Comparison of ENCODE assay signal across 23 cellular contexts in genomic region chr17:31249742-31250141, GRCh38. TPM values are rescaled to one million over a fixed set of nuclear protein-coding genes. Genes with fewer than 3 reads are reported as not detected.
DNase-seq lines count a peak whose midpoint lies in the region; ATAC-seq, FAIRE-seq and TF ChIP-seq lines count a peak whose summit lies in the region.
"Had no signal": no experiment of that assay in that cellular context is flagged by ENCODE, and none has a peak within 500 bp of the region (broad histone marks: within the 10 kb centered on the region; RNA-seq: fewer than 3 reads in every experiment).

No MANE protein-coding gene starts in this region.

- WGBS in right cardiac atrium = 75% methylated on average over 4 of the region's 4 CpGs

- TF ChIP-seq CTCF in left ventricle myocardium inferior (IDR thresholded peaks at IDR 0.05; ENCODE audit: borderline replicate concordance) = no peak

- no peaks in the 10 kb centered on the region for H3K27me3 Mint-ChIP-seq in naive thymus-derived CD4-positive, alpha-beta T cell

- H3K27me3 ChIP-seq in left ventricle myocardium inferior (ENCODE audit: low read depth) = no peaks in the 10 kb centered on the region
- no peaks in the 10 kb centered on the region for H3K27me3 ChIP-seq in right cardiac atrium (ENCODE audit: control insufficient read depth, insufficient read depth)
- H3K27me3 ChIP-seq in naive thymus-derived CD4-positive, alpha-beta T cell (ENCODE audit: control insufficient read depth in 2 of 2, insufficient read depth in 2 of 2, low read length in 2 of 2) = no peaks in the 10 kb centered on the region
- H3K27me3 ChIP-seq: MG63, pancreas, thyroid gland had no signal

- CTCF ChIA-PET in naive thymus-derived CD4-positive, alpha-beta T cell (lab: Charles Lee) = interaction anchor here (1.0 kb wide), 1 partner anchor 12 kb away, joined by 3 read pairs; no protein-coding TSS in a partner anchor

- H3K36me3 ChIP-seq in left ventricle myocardium inferior = peaks cover 40% of the 10 kb centered on the region
- H3K36me3 ChIP-seq in naive thymus-derived CD4-positive, alpha-beta T cell (ENCODE audit: control insufficient read depth in 2 of 3, insufficient read depth in 3 of 3, low read length in 3 of 3) = no peaks in the 10 kb centered on the region

- DNase-seq in left ventricle myocardium inferior (no peak), right cardiac atrium (no peak), NCI-H2171 (lab: John Stamatoyannopoulos, UW) (no peak)
- DNase-seq in naive thymus-derived CD4-positive, alpha-beta T cell = no peak
- no peak for DNase-seq in stimulated activated CD4-positive, alpha-beta T cell treated with anti-CD3 and anti-CD28 coated beads, Interleukin-1b, Interleukin-23, amount 100 ng/mL, for 48 hours
- DNase-seq in stimulated activated effector memory CD8-positive, alpha-beta T cell treated with anti-CD3 and anti-CD28 coated beads, Interleukin-12 subunit alpha, Interleukin-12 subunit beta, amount 100 ng/mL, for 72 hours (ENCODE audit: low spot score in 2 of 2) = no peak
- DNase-seq: activated CD4-positive, CD25-positive, alpha-beta regulatory T cell treated with anti-CD3 and anti-CD28 coated beads, Interleukin-2, amount 50 U/mL, for 72 hours; activated gamma-delta T cell; amniotic stem cell; CD8-positive, alpha-beta T cell; DMS79; left colon; MG63; NCI-H187; NCI-H446; pancreas; thyroid gland had no signal

- H3K27ac Mint-ChIP-seq in naive thymus-derived CD4-positive, alpha-beta T cell = no peak overlapping the region
- H3K27ac Mint-ChIP-seq in stimulated activated effector memory CD8-positive, alpha-beta T cell treated with anti-CD3 and anti-CD28 coated beads, Interleukin-12 subunit alpha, Interleukin-12 subunit beta, amount 100 ng/mL, for 72 hours = no peak overlapping the region
- H3K27ac Mint-ChIP-seq: CD8-positive, alpha-beta T cell; T-helper 1 cell treated with Interleukin-12 subunit alpha and Interleukin-12 subunit beta and Interleukin-4 antibody, amounts not matched to agents 30 μg/mL and 1 μg/mL, for 36 hours had no signal

- POLR2A ChIA-PET in naive thymus-derived CD4-positive, alpha-beta T cell (lab: Charles Lee) = no interaction called here

- no peak overlapping the region for H3K4me3 ChIP-seq in left ventricle myocardium inferior
- no peak overlapping the region for H3K4me3 ChIP-seq in right cardiac atrium (ENCODE audit: low read length)
- H3K4me3 ChIP-seq in naive thymus-derived CD4-positive, alpha-beta T cell (ENCODE audit: low read length) = no peak overlapping the region
- H3K4me3 ChIP-seq: MG63, pancreas, thyroid gland had no signal

- intact Hi-C loops in left ventricle myocardium inferior (cut with micrococcal nuclease) (no loop called here), right cardiac atrium (cut with DNase I) (no loop called here)
- intact Hi-C loops in naive thymus-derived CD4-positive, alpha-beta T cell (cut with micrococcal nuclease) = no loop called here

- H3K9me3 ChIP-seq in left ventricle myocardium inferior (replicated peaks) (no peaks in the 10 kb centered on the region), right cardiac atrium (ENCODE audit: control insufficient read depth, low read length) (no peaks in the 10 kb centered on the region)
- H3K9me3 ChIP-seq in naive thymus-derived CD4-positive, alpha-beta T cell (ENCODE audit: control insufficient read depth in 2 of 3, low read length in 3 of 3) = no peaks in the 10 kb centered on the region
- H3K9me3 ChIP-seq: MG63, pancreas, thyroid gland had no signal

- no peak overlapping the region for H3K4me3 Mint-ChIP-seq in naive thymus-derived CD4-positive, alpha-beta T cell
- no peak overlapping the region for H3K4me3 Mint-ChIP-seq in stimulated activated effector memory CD8-positive, alpha-beta T cell treated with anti-CD3 and anti-CD28 coated beads, Interleukin-12 subunit alpha, Interleukin-12 subunit beta, amount 100 ng/mL, for 72 hours
- H3K4me3 Mint-ChIP-seq: CD8-positive, alpha-beta T cell; T-helper 1 cell treated with Interleukin-12 subunit alpha and Interleukin-12 subunit beta and Interleukin-4 antibody, amounts not matched to agents 30 μg/mL and 1 μg/mL, for 36 hours had no signal

- peaks cover 0 to 24% (median 4%) of the 10 kb centered on the region in 5 donors for H3K36me3 Mint-ChIP-seq in naive thymus-derived CD4-positive, alpha-beta T cell
- H3K36me3 Mint-ChIP-seq in stimulated activated effector memory CD8-positive, alpha-beta T cell treated with anti-CD3 and anti-CD28 coated beads, Interleukin-12 subunit alpha, Interleukin-12 subunit beta, amount 100 ng/mL, for 72 hours = peaks cover 5% of the 10 kb centered on the region

- peak; percentile 9 for FAIRE-seq in islet of Langerhans (lab: Jason Lieb, UNC)
- FAIRE-seq: A204.1, colon, pancreas had no signal

- no peak for ATAC-seq in right cardiac atrium
- ATAC-seq in naive thymus-derived CD4-positive, alpha-beta T cell = no peak
- ATAC-seq in stimulated activated effector memory CD8-positive, alpha-beta T cell treated with anti-CD3 and anti-CD28 coated beads, Interleukin-12 subunit alpha, Interleukin-12 subunit beta, amount 100 ng/mL, for 72 hours = no peak
- ATAC-seq: CD8-positive, alpha-beta T cell; left colon; pancreas; Right ventricle myocardium inferior had no signal

- peaks cover 0 to 3% (median 0%) of the 10 kb centered on the region in 7 donors for H3K4me1 Mint-ChIP-seq in naive thymus-derived CD4-positive, alpha-beta T cell
- H3K4me1 Mint-ChIP-seq in stimulated activated effector memory CD8-positive, alpha-beta T cell treated with anti-CD3 and anti-CD28 coated beads, Interleukin-12 subunit alpha, Interleukin-12 subunit beta, amount 100 ng/mL, for 72 hours = peaks cover 5% of the 10 kb centered on the region

- peak overlapping the region; percentile 59 for H3K27ac ChIP-seq in left ventricle myocardium inferior (replicated peaks)
- H3K27ac ChIP-seq in right cardiac atrium (ENCODE audit: low read length) = no peak overlapping the region
- peak overlapping the region; percentile 86 for H3K27ac ChIP-seq in angular gyrus (ENCODE audit: low read depth, low read length)
- H3K27ac ChIP-seq in naive thymus-derived CD4-positive, alpha-beta T cell (ENCODE audit: low read depth, low read length) = no peak overlapping the region
- H3K27ac ChIP-seq: pancreas, thyroid gland had no signal

- H3K9me3 Mint-ChIP-seq in naive thymus-derived CD4-positive, alpha-beta T cell = no peaks in the 10 kb centered on the region
- H3K9me3 Mint-ChIP-seq in stimulated activated effector memory CD8-positive, alpha-beta T cell treated with anti-CD3 and anti-CD28 coated beads, Interleukin-12 subunit alpha, Interleukin-12 subunit beta, amount 100 ng/mL, for 72 hours = no peaks in the 10 kb centered on the region
- H3K9me3 Mint-ChIP-seq: CD8-positive, alpha-beta T cell; T-helper 1 cell treated with Interleukin-12 subunit alpha and Interleukin-12 subunit beta and Interleukin-4 antibody, amounts not matched to agents 30 μg/mL and 1 μg/mL, for 36 hours had no signal

- H3K4me1 ChIP-seq in left ventricle myocardium inferior = peaks cover 26% of the 10 kb centered on the region
- no peaks in the 10 kb centered on the region for H3K4me1 ChIP-seq in right cardiac atrium (ENCODE audit: control insufficient read depth, insufficient read depth, low read length)
- no peaks in the 10 kb centered on the region for H3K4me1 ChIP-seq in naive thymus-derived CD4-positive, alpha-beta T cell (ENCODE audit: control insufficient read depth in 2 of 2, insufficient read depth in 2 of 2, low read length in 2 of 2)
- H3K4me1 ChIP-seq: pancreas had no signal

RNA-seq across cellular contexts. Expression of gene OMG, which starts 47.3 kb away (rescaled TPM):
- 0.25 TPM for total RNA-seq in left ventricle myocardium inferior
- total RNA-seq in right cardiac atrium = not detected
- 0.14 TPM for polyA plus RNA-seq in right cardiac atrium
- 1 to 10 TPM in 1 of 5 experiments, under 1 TPM in 4; 0.41 to 1.0 (median 0.81) TPM for total RNA-seq in naive thymus-derived CD4-positive, alpha-beta T cell
- not detected for polyA plus RNA-seq in naive thymus-derived CD4-positive, alpha-beta T cell
- total RNA-seq: Right ventricle myocardium inferior had no signal

Comparison
In these comparisons a context has a peak if more than half of its experiments do, and no peak if none do; other contexts are left out.
1. H3K27ac ChIP-seq: peak in left ventricle myocardium inferior (single experiment) and angular gyrus (single experiment); none in right cardiac atrium (single experiment) and naive thymus-derived CD4-positive, alpha-beta T cell (single experiment).